Comparison of ENCODE assay signal across 12 cellular contexts in genomic region chr18:55252053-55252675, GRCh38.
DNase-seq lines count a peak whose midpoint lies in the region; ATAC-seq lines count a peak whose summit lies in the region.
"Had no signal": no experiment of that assay in that cellular context is flagged by ENCODE, and none has a peak within 500 bp of the region (broad histone marks: within the 10 kb centered on the region; RNA-seq: fewer than 3 reads in every experiment).

No MANE protein-coding gene starts in this region.

- H3K4me3 ChIP-seq in endocrine pancreas (ENCODE audit: control insufficient read depth, insufficient read depth, low read length) (peak overlapping the region; percentile 8), muscle layer of duodenum (ENCODE audit: low read depth in 1 of 2, low read length in 2 of 2) (no peak overlapping the region)

- intact Hi-C loops in Right ventricle myocardium inferior (cut with DNase I) (no loop called here), cardiac septum (cut with DNase I) (no loop called here)

- no peak overlapping the region for H3K4me3 Mint-ChIP-seq in T-helper 17 cell
- no peak overlapping the region for H3K4me3 Mint-ChIP-seq in activated T-cell treated with anti-CD3 and anti-CD28 coated beads, Interleukin-2, amount 50 U/mL, for 24 hours
- H3K4me3 Mint-ChIP-seq: activated CD4-positive, alpha-beta T cell treated with anti-CD3 and anti-CD28 coated beads, Interleukin-2, amount 10 ng/mL, durations not matched to agents 7 days and 5 days had no signal

- H3K27me3 ChIP-seq in endocrine pancreas (ENCODE audit: control insufficient read depth, insufficient read depth, low read length) (no peaks in the 10 kb centered on the region), muscle layer of duodenum (ENCODE audit: low read depth, low read length) (no peaks in the 10 kb centered on the region)

- peak; percentile 51 for ATAC-seq in Right ventricle myocardium inferior
- no peak for ATAC-seq in T-helper 17 cell
- ATAC-seq: activated naive CD4-positive, alpha-beta T cell treated with anti-CD3 and anti-CD28 coated beads, Interleukin-2, amount 50 U/mL, for 72 hours had no signal

- H3K36me3 Mint-ChIP-seq in T-helper 17 cell (ENCODE audit: low read depth): peaks cover 1% of the 10 kb centered on the region
- no peaks in the 10 kb centered on the region for H3K36me3 Mint-ChIP-seq in activated T-cell treated with anti-CD3 and anti-CD28 coated beads, Interleukin-2, amount 50 U/mL, for 24 hours (ENCODE audit: low read depth)
- H3K36me3 Mint-ChIP-seq: activated naive CD4-positive, alpha-beta T cell treated with anti-CD3 and anti-CD28 coated beads, Interleukin-2, amount 50 U/mL, for 72 hours had no signal

- H3K27ac Mint-ChIP-seq in T-helper 17 cell: no peak overlapping the region
- no peak overlapping the region for H3K27ac Mint-ChIP-seq in activated T-cell treated with anti-CD3 and anti-CD28 coated beads, Interleukin-2, amount 50 U/mL, for 24 hours
- H3K27ac Mint-ChIP-seq: activated CD4-positive, alpha-beta T cell treated with anti-CD3 and anti-CD28 coated beads, Interleukin-2, amount 10 ng/mL, durations not matched to agents 7 days and 5 days; activated naive CD4-positive, alpha-beta T cell treated with anti-CD3 and anti-CD28 coated beads, Interleukin-2, amount 50 U/mL, for 72 hours had no signal

- H3K4me1 ChIP-seq in endocrine pancreas (ENCODE audit: control insufficient read depth, insufficient read depth, low read length) (no peaks in the 10 kb centered on the region), muscle layer of duodenum (ENCODE audit: control insufficient read depth in 1 of 2, insufficient read depth in 2 of 2, low read length in 2 of 2) (peaks cover 0 to 15% of the 10 kb centered on the region in 2 donors)

- no peaks in the 10 kb centered on the region for H3K9me3 Mint-ChIP-seq in activated T-cell treated with anti-CD3 and anti-CD28 coated beads, Interleukin-2, amount 50 U/mL, for 24 hours
- H3K9me3 Mint-ChIP-seq: activated CD4-positive, alpha-beta T cell treated with anti-CD3 and anti-CD28 coated beads, Interleukin-2, amount 10 ng/mL, durations not matched to agents 7 days and 5 days; activated naive CD4-positive, alpha-beta T cell treated with anti-CD3 and anti-CD28 coated beads, Interleukin-2, amount 50 U/mL, for 72 hours had no signal

- DNase-seq in Right ventricle myocardium inferior (ENCODE audit: missing footprints): no peak
- DNase-seq in cardiac septum (ENCODE audit: low spot score): no peak
- no peak for DNase-seq in T-helper 17 cell
- DNase-seq in activated T-cell treated with anti-CD3 and anti-CD28 coated beads, Interleukin-2, amount 50 U/mL, for 24 hours: no peak
- DNase-seq in hepatic stellate cell (ENCODE audit: low spot score): no peak
- no peak for DNase-seq in ecto neural progenitor cell (ENCODE audit: low spot score)
- DNase-seq: activated CD4-positive, alpha-beta T cell treated with anti-CD3 and anti-CD28 coated beads, Interleukin-2, amount 10 ng/mL, durations not matched to agents 7 days and 5 days; mammary epithelial cell; NCI-H2029 had no signal

- no peaks in the 10 kb centered on the region for H3K27me3 Mint-ChIP-seq in T-helper 17 cell
- H3K27me3 Mint-ChIP-seq in activated T-cell treated with anti-CD3 and anti-CD28 coated beads, Interleukin-2, amount 50 U/mL, for 24 hours: no peaks in the 10 kb centered on the region
- H3K27me3 Mint-ChIP-seq: activated CD4-positive, alpha-beta T cell treated with anti-CD3 and anti-CD28 coated beads, Interleukin-2, amount 10 ng/mL, durations not matched to agents 7 days and 5 days had no signal

- no peaks in the 10 kb centered on the region for H3K9me3 ChIP-seq in endocrine pancreas (ENCODE audit: control insufficient read depth, low read length)
- no peaks in the 10 kb centered on the region for H3K9me3 ChIP-seq in muscle layer of duodenum (ENCODE audit: control insufficient read depth in 1 of 2, low read length in 2 of 2)
- H3K9me3 ChIP-seq in T-helper 17 cell (ENCODE audit: control insufficient read depth, low read length, poor library complexity, severe bottlenecking): no peaks in the 10 kb centered on the region

- H3K27ac ChIP-seq in muscle layer of duodenum (ENCODE audit: low read length): peak overlapping the region; percentile 18

- H3K36me3 ChIP-seq in endocrine pancreas (ENCODE audit: control insufficient read depth, insufficient read depth, low read length): no peaks in the 10 kb centered on the region
- H3K36me3 ChIP-seq in muscle layer of duodenum (ENCODE audit: control insufficient read depth in 1 of 2, insufficient read depth in 2 of 2, low read length in 2 of 2): peaks cover 18 to 34% of the 10 kb centered on the region in 2 donors

- H3K4me1 Mint-ChIP-seq in T-helper 17 cell: no peaks in the 10 kb centered on the region
- H3K4me1 Mint-ChIP-seq in activated T-cell treated with anti-CD3 and anti-CD28 coated beads, Interleukin-2, amount 50 U/mL, for 24 hours (ENCODE audit: low read depth): peaks cover 3% of the 10 kb centered on the region

- no peak overlapping the region for H3K9ac ChIP-seq in endocrine pancreas (ENCODE audit: control insufficient read depth, insufficient read depth, low read length)
